Comparison of ENCODE assay signal across 30 cellular contexts in the genomic region with DNA sequence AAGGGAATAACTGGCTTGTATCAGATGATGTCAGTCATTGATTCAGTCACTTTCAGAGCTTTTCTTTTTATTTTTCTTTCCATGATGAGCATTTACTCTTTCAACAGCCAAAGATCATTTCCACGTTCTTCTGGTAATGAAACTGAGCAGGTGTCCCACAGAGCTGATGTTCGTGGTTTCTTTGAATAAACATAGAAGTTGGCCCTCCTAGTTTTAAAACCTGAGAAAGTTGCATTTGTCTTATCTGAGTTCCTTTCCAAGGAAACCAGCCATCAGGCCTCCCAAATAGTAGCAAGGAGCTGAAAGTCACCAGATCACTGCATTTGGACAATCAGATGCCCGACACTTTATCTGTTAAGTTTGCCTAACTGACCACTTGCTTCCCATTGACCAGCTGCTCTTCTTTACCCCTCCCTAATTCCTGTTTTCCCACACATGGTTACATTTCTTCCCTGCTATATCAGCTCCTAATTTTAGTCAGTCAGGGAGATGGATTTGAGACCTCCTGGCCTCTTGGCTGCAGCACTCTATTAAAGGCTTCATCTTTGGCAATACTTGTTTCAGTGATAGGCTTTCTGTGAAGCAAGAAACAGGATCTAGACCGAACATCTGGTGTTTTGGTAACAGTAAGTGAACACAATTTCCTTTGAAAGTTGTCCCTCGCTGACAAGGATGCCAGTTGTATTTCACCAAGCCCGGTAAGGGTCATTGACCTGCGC.
DNase-seq lines count a peak whose midpoint lies in the region; ATAC-seq, FAIRE-seq and TF ChIP-seq lines count a peak whose summit lies in the region.
"Had no signal": no experiment of that assay in that cellular context is flagged by ENCODE, and none has a peak within 500 bp of the region (broad histone marks: within the 10 kb centered on the region; RNA-seq: fewer than 3 reads in every experiment).

No MANE protein-coding gene starts in this region.

- H4K20me1 ChIP-seq in HepG2 (ENCODE audit: insufficient read depth, low read length): no peaks in the 10 kb centered on the region

- no peaks in the 10 kb centered on the region for H3K79me2 ChIP-seq in HepG2 (ENCODE audit: insufficient read depth, low read length)
- H3K79me2 ChIP-seq: parathyroid adenoma had no signal

- DNase-seq in GM12865 (ENCODE audit: low read depth) (peak; percentile 24), HL-60 (ENCODE audit: low read depth in 1 of 2, low spot score in 1 of 2) (no peak), RPMI8226 (peak; percentile 70), fibroblast of villous mesenchyme (ENCODE audit: low read depth) (peak; percentile 1), transverse colon (no peak), NCI-H69 (lab: John Stamatoyannopoulos, UW) (no peak), HepG2 (ENCODE audit: low spot score) (no peak)
- no peak for DNase-seq in NK-92 treated with Interleukin-12 subunit alpha and Interleukin-12 subunit beta, amount 100 ng/mL, for 24 hours (lab: John Stamatoyannopoulos, UW)
- DNase-seq: activated CD4-positive, alpha-beta T cell treated with anti-CD3 and anti-CD28 coated beads for 4 hours; activated CD8-positive, alpha-beta T cell treated with anti-CD3 and anti-CD28 coated beads, Interleukin-2, amount 10 ng/mL, durations not matched to agents 7 days and 5 days; amygdala; DMS153; effector CD4-positive, alpha-beta T cell; GOT3; NCI-H1048; NCI-H1694; NCI-H82; stimulated activated naive CD4-positive, alpha-beta T cell treated with Interleukin-2 at 50 U/mL for 16 hours; SW 1271; T-helper 9 cell had no signal

- in situ Hi-C loops in transverse colon (cut with MboI; ENCODE audit: low pct_ligation_motif_present in 1 of 4, low pct_unique_long_range_greater_than_20kb in 1 of 4, low sequenced_read_pairs in 3 of 4): no loop called here
- in situ Hi-C loops in HepG2 (cut with HindIII; ENCODE audit: extremely low pct_ligation_motif_present, low pct_unique_long_range_greater_than_20kb): no loop called here

- no TSS peak for BruUV-seq in HepG2 (replicated peaks; lab: Mats Ljungman, UMichigan)

- H3K4me1 ChIP-seq in transverse colon: no peaks in the 10 kb centered on the region
- no peaks in the 10 kb centered on the region for H3K4me1 ChIP-seq in HepG2 (ENCODE audit: insufficient read depth, low read length)
- H3K4me1 ChIP-seq: neural progenitor cell, parathyroid adenoma, right atrium auricular region, suprapubic skin had no signal

- no peak overlapping the region for H3K9ac ChIP-seq in HepG2 (ENCODE audit: insufficient read depth, low read depth, low read length)
- H3K9ac ChIP-seq: neural progenitor cell, parathyroid adenoma had no signal

- H3K4me2 ChIP-seq in HepG2 (ENCODE audit: low read depth, low read length): no peak overlapping the region
- H3K4me2 ChIP-seq: neural progenitor cell, smooth muscle cell had no signal

- no peaks in the 10 kb centered on the region for H3K36me3 ChIP-seq in transverse colon
- H3K36me3 ChIP-seq in HepG2 (replicated peaks in 1 of 2; ENCODE audit: control insufficient read depth in 1 of 2, insufficient read depth in 2 of 2, low read length in 2 of 2): no peaks in the 10 kb centered on the region
- H3K36me3 ChIP-seq: neural progenitor cell, right atrium auricular region, suprapubic skin had no signal

- H3K4me3 ChIP-seq in GM12865 (ENCODE audit: low read depth, low read length): no peak overlapping the region
- H3K4me3 ChIP-seq in HL-60 (replicated peaks; ENCODE audit: insufficient read depth, low read length): no peak overlapping the region
- H3K4me3 ChIP-seq in fibroblast of villous mesenchyme (ENCODE audit: low read depth, low read length): no peak overlapping the region
- H3K4me3 ChIP-seq in transverse colon: no peak overlapping the region
- no peak overlapping the region for H3K4me3 ChIP-seq in HepG2 (replicated peaks in 1 of 3; ENCODE audit: insufficient read depth in 1 of 3, low read depth in 2 of 3, low read length in 3 of 3)
- H3K4me3 ChIP-seq: neural progenitor cell, right atrium auricular region, smooth muscle cell, suprapubic skin had no signal

- H3K27ac ChIP-seq in HL-60 (replicated peaks) (peak overlapping the region; percentile 54), transverse colon (no peak overlapping the region), HepG2 (ENCODE audit: extremely low read length, insufficient read depth, low read length) (no peak overlapping the region)
- H3K27ac ChIP-seq: neural progenitor cell, parathyroid adenoma, right atrium auricular region, suprapubic skin, VCaP had no signal

- intact Hi-C loops in transverse colon (cut with DNase I; ENCODE audit: low total_unique reads): no loop called here
- intact Hi-C loops in HepG2 (cut with micrococcal nuclease; ENCODE audit: unreplicated experiment): no loop called here

- no peak for ATAC-seq in HepG2
- ATAC-seq: activated CD8-positive, alpha-beta T cell treated with anti-CD3 and anti-CD28 coated beads, Interleukin-2, amount 10 ng/mL, durations not matched to agents 7 days and 5 days; activated T-helper 17 cell treated with anti-CD3 and anti-CD28 coated beads, Interleukin-2, amount 50 U/mL, for 72 hours; Panc1 had no signal

- CTCF ChIA-PET in HepG2 (lab: Yijun Ruan, JAX; ENCODE audit: low intra/inter-chr PET ratio, low total read pairs): no interaction called here

- H3K27me3 ChIP-seq in HL-60 (ENCODE audit: insufficient read depth, poor library complexity, severe bottlenecking) (no peaks in the 10 kb centered on the region), transverse colon (no peaks in the 10 kb centered on the region), HepG2 (ENCODE audit: control insufficient read depth in 1 of 2, insufficient read depth in 2 of 2, low read length in 2 of 2) (no peaks in the 10 kb centered on the region)
- H3K27me3 ChIP-seq: neural progenitor cell, right atrium auricular region, suprapubic skin had no signal

- 72 to 76% methylated on average over 7 of the region's 7 CpGs for WGBS in transverse colon (ENCODE audit: low coverage in 1 of 2), 2 donors
- 24% methylated on average over 7 of the region's 7 CpGs for WGBS in HepG2 (ENCODE audit: low lambda C conversion rate)

- POLR2A ChIA-PET in HepG2 (lab: Yijun Ruan, JAX): no interaction called here

- no peak for TF ChIP-seq RAD21 in HepG2 (CRISPR knock-in tag; IDR thresholded peaks at IDR 0.05)

- TF ChIP-seq CTCF in GM12865 (IDR thresholded peaks at IDR 0.05; ENCODE audit: insufficient read depth, low read depth, low read length, missing control alignments) (no peak), HL-60 (IDR thresholded peaks at IDR 0.05; ENCODE audit: insufficient read depth, low read length) (no peak), fibroblast of villous mesenchyme (IDR thresholded peaks at IDR 0.05; ENCODE audit: insufficient read depth, low read depth, low read length) (no peak), transverse colon (IDR thresholded peaks at IDR 0.05) (no peak), HepG2 (CRISPR knock-in tag; IDR thresholded peaks at IDR 0.05) (no peak)

- TF ChIP-seq POLR2A in transverse colon (IDR thresholded peaks at IDR 0.05) (no peak), HepG2 (IDR thresholded peaks at IDR 0.05; ENCODE audit: insufficient read depth in 1 of 2, low read depth in 2 of 2, low read length in 2 of 2) (no peak)

- no peaks in the 10 kb centered on the region for H3K9me3 ChIP-seq in transverse colon
- peaks cover 51% of the 10 kb centered on the region for H3K9me3 ChIP-seq in HepG2 (ENCODE audit: low read length)
- H3K9me3 ChIP-seq: right atrium auricular region had no signal

- no peak overlapping the region for H2AFZ ChIP-seq in HepG2 (ENCODE audit: low read length)
- H2AFZ ChIP-seq: neural progenitor cell, parathyroid adenoma had no signal

- FAIRE-seq in HepG2 (lab: Jason Lieb, UNC): no peak
- FAIRE-seq: bronchial epithelial cell, colon had no signal

- TF ChIP-seq EP300 in transverse colon (IDR thresholded peaks at IDR 0.05; ENCODE audit: low read depth): no peak
- TF ChIP-seq EP300 in HepG2 (IDR thresholded peaks at IDR 0.05; ENCODE audit: low read depth in 2 of 2, low read length in 2 of 2): no peak
- no peak for TF ChIP-seq EP300 in HepG2 (CRISPR knock-in tag; IDR thresholded peaks at IDR 0.05; ENCODE audit: borderline replicate concordance)

TF ChIP-seq in HepG2, 621 proteins besides CTCF, POLR2A, EP300 and RAD21 (continues in another document):
- TF ChIP-seq, protein P1, sequence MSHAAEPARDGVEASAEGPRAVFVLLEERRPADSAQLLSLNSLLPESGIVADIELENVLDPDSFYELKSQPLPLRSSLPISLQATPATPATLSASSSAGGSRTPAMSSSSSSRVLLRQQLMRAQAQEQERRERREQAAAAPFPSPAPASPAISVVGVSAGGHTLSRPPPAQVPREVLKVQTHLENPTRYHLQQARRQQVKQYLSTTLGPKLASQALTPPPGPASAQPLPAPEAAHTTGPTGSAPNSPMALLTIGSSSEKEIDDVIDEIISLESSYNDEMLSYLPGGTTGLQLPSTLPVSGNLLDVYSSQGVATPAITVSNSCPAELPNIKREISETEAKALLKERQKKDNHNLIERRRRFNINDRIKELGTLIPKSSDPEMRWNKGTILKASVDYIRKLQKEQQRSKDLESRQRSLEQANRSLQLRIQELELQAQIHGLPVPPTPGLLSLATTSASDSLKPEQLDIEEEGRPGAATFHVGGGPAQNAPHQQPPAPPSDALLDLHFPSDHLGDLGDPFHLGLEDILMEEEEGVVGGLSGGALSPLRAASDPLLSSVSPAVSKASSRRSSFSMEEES (CRISPR knock-in tag; IDR thresholded peaks at IDR 0.05): no peak
- no peak for TF ChIP-seq ZC3H13 (CRISPR knock-in tag; IDR thresholded peaks at IDR 0.05)
- no peak for TF ChIP-seq TOPORS (CRISPR knock-in tag; IDR thresholded peaks at IDR 0.05)
- no peak for TF ChIP-seq CAMTA2 (CRISPR knock-in tag; IDR thresholded peaks at IDR 0.05; ENCODE audit: borderline replicate concordance)
- TF ChIP-seq ZNF792 (CRISPR knock-in tag; IDR thresholded peaks at IDR 0.05): no peak
- TF ChIP-seq, protein P2, sequence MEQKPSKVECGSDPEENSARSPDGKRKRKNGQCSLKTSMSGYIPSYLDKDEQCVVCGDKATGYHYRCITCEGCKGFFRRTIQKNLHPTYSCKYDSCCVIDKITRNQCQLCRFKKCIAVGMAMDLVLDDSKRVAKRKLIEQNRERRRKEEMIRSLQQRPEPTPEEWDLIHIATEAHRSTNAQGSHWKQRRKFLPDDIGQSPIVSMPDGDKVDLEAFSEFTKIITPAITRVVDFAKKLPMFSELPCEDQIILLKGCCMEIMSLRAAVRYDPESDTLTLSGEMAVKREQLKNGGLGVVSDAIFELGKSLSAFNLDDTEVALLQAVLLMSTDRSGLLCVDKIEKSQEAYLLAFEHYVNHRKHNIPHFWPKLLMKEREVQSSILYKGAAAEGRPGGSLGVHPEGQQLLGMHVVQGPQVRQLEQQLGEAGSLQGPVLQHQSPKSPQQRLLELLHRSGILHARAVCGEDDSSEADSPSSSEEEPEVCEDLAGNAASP (CRISPR knock-in tag; IDR thresholded peaks at IDR 0.05; ENCODE audit: borderline replicate concordance): no peak
- TF ChIP-seq ZNF766 (CRISPR knock-in tag; IDR thresholded peaks at IDR 0.05; ENCODE audit: borderline replicate concordance): no peak
- no peak for TF ChIP-seq ZNF619 (CRISPR knock-in tag; IDR thresholded peaks at IDR 0.05)

Comparison
In these comparisons a context has a peak if more than half of its experiments do, and no peak if none do; other contexts are left out.
1. DNase-seq: peak in GM12865 (single experiment), RPMI8226 (single experiment) and fibroblast of villous mesenchyme (single experiment); none in HL-60 (0 of 2), transverse colon (single experiment), NCI-H69 (single experiment), HepG2 (single experiment) and NK-92 treated with Interleukin-12 subunit alpha and Interleukin-12 subunit beta, amount 100 ng/mL, for 24 hours (single experiment).